ENCODE assay signal across 1 cellular context in the genomic region with DNA sequence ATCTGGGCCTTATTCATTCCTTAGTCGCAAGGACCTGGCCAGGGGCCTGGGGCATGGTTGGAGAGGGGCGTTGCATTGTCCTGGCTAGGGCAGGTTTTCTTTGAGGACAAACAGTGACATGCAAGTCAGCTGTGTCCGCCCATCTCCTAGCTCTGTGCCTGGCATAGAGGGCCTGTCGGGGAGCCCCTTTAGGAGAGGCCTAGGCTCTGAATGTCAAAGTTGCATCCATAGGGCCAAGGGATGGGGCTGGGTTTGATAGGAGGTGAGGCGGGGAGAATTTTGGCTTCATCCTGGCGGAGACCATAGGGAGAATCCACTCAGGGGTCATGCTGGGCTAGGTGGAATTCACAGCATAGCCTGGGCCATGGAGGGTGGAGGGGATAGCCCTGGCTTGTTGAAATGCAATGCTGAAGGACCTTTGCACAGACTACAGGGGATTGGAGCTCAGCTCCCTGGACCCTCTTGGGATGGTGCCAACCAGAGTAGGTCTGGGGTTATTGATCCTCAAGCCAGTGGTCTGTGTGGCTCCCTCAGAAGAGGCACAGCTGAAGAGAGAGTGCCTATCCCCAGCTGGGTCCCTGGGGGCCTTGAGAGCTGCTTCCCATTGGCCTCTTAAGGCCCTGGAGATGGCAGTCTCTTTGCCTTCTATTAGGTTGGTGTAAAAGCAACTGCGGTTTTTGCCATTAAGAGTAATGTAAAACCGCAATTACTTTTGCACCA.
TF ChIP-seq lines count a peak whose summit lies in the region.

No MANE protein-coding gene starts in this region.

TF ChIP-seq in GM12878, 131 proteins besides CTCF, POLR2A, EP300 and RAD21:
- TF ChIP-seq, protein P1, sequence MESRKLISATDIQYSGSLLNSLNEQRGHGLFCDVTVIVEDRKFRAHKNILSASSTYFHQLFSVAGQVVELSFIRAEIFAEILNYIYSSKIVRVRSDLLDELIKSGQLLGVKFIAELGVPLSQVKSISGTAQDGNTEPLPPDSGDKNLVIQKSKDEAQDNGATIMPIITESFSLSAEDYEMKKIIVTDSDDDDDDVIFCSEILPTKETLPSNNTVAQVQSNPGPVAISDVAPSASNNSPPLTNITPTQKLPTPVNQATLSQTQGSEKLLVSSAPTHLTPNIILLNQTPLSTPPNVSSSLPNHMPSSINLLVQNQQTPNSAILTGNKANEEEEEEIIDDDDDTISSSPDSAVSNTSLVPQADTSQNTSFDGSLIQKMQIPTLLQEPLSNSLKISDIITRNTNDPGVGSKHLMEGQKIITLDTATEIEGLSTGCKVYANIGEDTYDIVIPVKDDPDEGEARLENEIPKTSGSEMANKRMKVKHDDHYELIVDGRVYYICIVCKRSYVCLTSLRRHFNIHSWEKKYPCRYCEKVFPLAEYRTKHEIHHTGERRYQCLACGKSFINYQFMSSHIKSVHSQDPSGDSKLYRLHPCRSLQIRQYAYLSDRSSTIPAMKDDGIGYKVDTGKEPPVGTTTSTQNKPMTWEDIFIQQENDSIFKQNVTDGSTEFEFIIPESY (IDR thresholded peaks at IDR 0.05): no peak
- TF ChIP-seq POLR2AphosphoS5 (IDR thresholded peaks at IDR 0.05; ENCODE audit: low read length): peak; percentile 24; the same call in 1 of the 2 replicates
